1 cellular context compared by ENCODE assay signal in genomic region chr1:240337795-240338194, GRCh38.
TF ChIP-seq lines count a peak whose summit lies in the region.

No MANE protein-coding gene starts in this region.

TF ChIP-seq in GM23338, 12 proteins besides CTCF, POLR2A, EP300 and RAD21 (continued from another document):
- TF ChIP-seq, protein P1, sequence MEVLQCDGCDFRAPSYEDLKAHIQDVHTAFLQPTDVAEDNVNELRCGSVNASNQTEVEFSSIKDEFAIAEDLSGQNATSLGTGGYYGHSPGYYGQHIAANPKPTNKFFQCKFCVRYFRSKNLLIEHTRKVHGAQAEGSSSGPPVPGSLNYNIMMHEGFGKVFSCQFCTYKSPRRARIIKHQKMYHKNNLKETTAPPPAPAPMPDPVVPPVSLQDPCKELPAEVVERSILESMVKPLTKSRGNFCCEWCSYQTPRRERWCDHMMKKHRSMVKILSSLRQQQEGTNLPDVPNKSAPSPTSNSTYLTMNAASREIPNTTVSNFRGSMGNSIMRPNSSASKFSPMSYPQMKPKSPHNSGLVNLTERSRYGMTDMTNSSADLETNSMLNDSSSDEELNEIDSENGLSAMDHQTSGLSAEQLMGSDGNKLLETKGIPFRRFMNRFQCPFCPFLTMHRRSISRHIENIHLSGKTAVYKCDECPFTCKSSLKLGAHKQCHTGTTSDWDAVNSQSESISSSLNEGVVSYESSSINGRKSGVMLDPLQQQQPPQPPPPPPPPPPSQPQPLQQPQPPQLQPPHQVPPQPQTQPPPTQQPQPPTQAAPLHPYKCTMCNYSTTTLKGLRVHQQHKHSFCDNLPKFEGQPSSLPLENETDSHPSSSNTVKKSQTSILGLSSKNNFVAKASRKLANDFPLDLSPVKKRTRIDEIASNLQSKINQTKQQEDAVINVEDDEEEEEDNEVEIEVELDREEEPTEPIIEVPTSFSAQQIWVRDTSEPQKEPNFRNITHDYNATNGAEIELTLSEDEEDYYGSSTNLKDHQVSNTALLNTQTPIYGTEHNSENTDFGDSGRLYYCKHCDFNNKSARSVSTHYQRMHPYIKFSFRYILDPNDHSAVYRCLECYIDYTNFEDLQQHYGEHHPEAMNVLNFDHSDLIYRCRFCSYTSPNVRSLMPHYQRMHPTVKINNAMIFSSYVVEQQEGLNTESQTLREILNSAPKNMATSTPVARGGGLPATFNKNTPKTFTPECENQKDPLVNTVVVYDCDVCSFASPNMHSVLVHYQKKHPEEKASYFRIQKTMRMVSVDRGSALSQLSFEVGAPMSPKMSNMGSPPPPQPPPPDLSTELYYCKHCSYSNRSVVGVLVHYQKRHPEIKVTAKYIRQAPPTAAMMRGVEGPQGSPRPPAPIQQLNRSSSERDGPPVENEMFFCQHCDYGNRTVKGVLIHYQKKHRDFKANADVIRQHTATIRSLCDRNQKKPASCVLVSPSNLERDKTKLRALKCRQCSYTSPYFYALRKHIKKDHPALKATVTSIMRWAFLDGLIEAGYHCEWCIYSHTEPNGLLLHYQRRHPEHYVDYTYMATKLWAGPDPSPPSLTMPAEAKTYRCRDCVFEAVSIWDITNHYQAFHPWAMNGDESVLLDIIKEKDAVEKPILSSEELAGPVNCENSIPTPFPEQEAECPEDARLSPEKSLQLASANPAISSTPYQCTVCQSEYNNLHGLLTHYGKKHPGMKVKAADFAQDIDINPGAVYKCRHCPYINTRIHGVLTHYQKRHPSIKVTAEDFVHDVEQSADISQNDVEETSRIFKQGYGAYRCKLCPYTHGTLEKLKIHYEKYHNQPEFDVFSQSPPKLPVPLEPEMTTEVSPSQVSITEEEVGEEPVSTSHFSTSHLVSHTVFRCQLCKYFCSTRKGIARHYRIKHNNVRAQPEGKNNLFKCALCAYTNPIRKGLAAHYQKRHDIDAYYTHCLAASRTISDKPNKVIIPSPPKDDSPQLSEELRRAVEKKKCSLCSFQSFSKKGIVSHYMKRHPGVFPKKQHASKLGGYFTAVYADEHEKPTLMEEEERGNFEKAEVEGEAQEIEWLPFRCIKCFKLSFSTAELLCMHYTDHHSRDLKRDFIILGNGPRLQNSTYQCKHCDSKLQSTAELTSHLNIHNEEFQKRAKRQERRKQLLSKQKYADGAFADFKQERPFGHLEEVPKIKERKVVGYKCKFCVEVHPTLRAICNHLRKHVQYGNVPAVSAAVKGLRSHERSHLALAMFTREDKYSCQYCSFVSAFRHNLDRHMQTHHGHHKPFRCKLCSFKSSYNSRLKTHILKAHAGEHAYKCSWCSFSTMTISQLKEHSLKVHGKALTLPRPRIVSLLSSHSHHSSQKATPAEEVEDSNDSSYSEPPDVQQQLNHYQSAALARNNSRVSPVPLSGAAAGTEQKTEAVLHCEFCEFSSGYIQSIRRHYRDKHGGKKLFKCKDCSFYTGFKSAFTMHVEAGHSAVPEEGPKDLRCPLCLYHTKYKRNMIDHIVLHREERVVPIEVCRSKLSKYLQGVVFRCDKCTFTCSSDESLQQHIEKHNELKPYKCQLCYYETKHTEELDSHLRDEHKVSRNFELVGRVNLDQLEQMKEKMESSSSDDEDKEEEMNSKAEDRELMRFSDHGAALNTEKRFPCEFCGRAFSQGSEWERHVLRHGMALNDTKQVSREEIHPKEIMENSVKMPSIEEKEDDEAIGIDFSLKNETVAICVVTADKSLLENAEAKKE (CRISPR knock-in tag; IDR thresholded peaks at IDR 0.05): no peak
- TF ChIP-seq ZNF114 (CRISPR knock-in tag; IDR thresholded peaks at IDR 0.05): no peak
- no peak for TF ChIP-seq EZH2phosphoT487 (IDR thresholded peaks at IDR 0.05; ENCODE audit: unreplicated experiment)
TF ChIP-seq in GM23338: peak in this region for 0.
